ENCODE assay signal across 35 cellular contexts in the genomic region with DNA sequence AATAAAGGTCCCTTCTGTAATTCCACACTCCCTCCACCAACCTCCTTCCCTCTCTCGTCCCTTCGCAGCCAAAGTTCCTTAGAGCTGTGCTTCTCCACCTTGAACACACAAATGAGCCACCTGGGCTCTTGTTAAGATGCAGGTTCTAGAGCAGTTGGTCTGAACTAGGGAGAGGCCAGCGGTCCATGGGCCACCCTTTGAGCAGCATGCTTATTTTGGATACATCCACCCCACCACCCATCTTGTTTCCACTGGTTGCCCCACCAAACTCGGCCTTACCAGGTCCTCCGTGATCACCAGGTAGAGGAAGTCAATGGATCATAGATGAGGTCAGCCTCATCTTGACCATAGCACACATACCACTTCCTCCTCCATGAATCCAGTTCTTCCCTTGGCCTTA. TPM values are rescaled to one million over a fixed set of nuclear protein-coding genes. Genes with fewer than 3 reads are reported as not detected.
"Had no signal": no experiment of that assay in that cellular context is flagged by ENCODE, and none has a peak within 500 bp of the region (broad histone marks: within the 10 kb centered on the region; RNA-seq: fewer than 3 reads in every experiment).

No MANE protein-coding gene starts in this region.

- H3K36me3 ChIP-seq: brain microvascular endothelial cell, esophagus squamous epithelium, gastroesophageal sphincter had no signal

- H3K9me3 Mint-ChIP-seq: activated CD4-positive, alpha-beta memory T cell treated with anti-CD3 and anti-CD28 coated beads for 36 hours; activated CD4-positive, alpha-beta T cell treated with anti-CD3 and anti-CD28 coated beads, Interleukin-2, amount 10 ng/mL, durations not matched to agents 24 days and 14 days; activated T-cell treated with anti-CD3 and anti-CD28 coated beads, Interleukin-2, amount 50 U/mL, for 4 hours; activated T-helper 17 cell treated with anti-CD3 and anti-CD28 coated beads, Interleukin-2, amount 50 U/mL, for 72 hours; effector memory CD8-positive, alpha-beta T cell had no signal

- H3K9me3 ChIP-seq: esophagus squamous epithelium, gastroesophageal sphincter had no signal

- H3K4me1 Mint-ChIP-seq: activated CD4-positive, alpha-beta T cell treated with anti-CD3 and anti-CD28 coated beads for 36 hours; activated CD4-positive, alpha-beta T cell treated with anti-CD3 and anti-CD28 coated beads, Interleukin-2, amount 10 ng/mL, durations not matched to agents 24 days and 14 days; activated T-helper 17 cell treated with anti-CD3 and anti-CD28 coated beads, Interleukin-2, amount 50 U/mL, for 72 hours had no signal

- H3K4me1 ChIP-seq: esophagus squamous epithelium, gastroesophageal sphincter had no signal

- H3K4me3 Mint-ChIP-seq: activated CD4-positive, alpha-beta memory T cell treated with anti-CD3 and anti-CD28 coated beads for 36 hours; activated CD4-positive, alpha-beta T cell treated with anti-CD3 and anti-CD28 coated beads for 36 hours; activated CD4-positive, alpha-beta T cell treated with anti-CD3 and anti-CD28 coated beads, Interleukin-2, amount 10 ng/mL, durations not matched to agents 24 days and 14 days; activated CD8-positive, alpha-beta T cell treated with anti-CD3 and anti-CD28 coated beads, Interleukin-2, amount 10 ng/mL, durations not matched to agents 7 days and 5 days; activated naive CD8-positive, alpha-beta T cell; activated T-cell treated with anti-CD3 and anti-CD28 coated beads, Interleukin-2, amount 50 U/mL, for 4 hours; activated T-helper 17 cell treated with anti-CD3 and anti-CD28 coated beads, Interleukin-2, amount 50 U/mL, for 72 hours; effector memory CD8-positive, alpha-beta T cell had no signal

- H3K27me3 ChIP-seq: brain microvascular endothelial cell had no signal

- ATAC-seq: activated CD4-positive, alpha-beta T cell treated with anti-CD3 and anti-CD28 coated beads for 36 hours; activated CD8-positive, alpha-beta T cell treated with anti-CD3 and anti-CD28 coated beads, Interleukin-2, amount 10 ng/mL, durations not matched to agents 7 days and 5 days; activated T-cell treated with anti-CD3 and anti-CD28 coated beads, Interleukin-2, amount 50 U/mL, for 4 hours; activated T-helper 17 cell treated with anti-CD3 and anti-CD28 coated beads, Interleukin-2, amount 50 U/mL, for 72 hours; effector memory CD8-positive, alpha-beta T cell; gastroesophageal sphincter had no signal

- H3K27ac ChIP-seq: brain microvascular endothelial cell, epithelial cell of prostate, esophagus squamous epithelium, gastroesophageal sphincter had no signal

- H3K4me3 ChIP-seq: esophagus squamous epithelium, gastroesophageal sphincter had no signal

- H3K27ac Mint-ChIP-seq: activated CD4-positive, alpha-beta memory T cell treated with anti-CD3 and anti-CD28 coated beads for 36 hours; activated CD4-positive, alpha-beta T cell treated with anti-CD3 and anti-CD28 coated beads for 36 hours; activated CD4-positive, alpha-beta T cell treated with anti-CD3 and anti-CD28 coated beads, Interleukin-2, amount 10 ng/mL, durations not matched to agents 24 days and 14 days; activated CD8-positive, alpha-beta T cell treated with anti-CD3 and anti-CD28 coated beads, Interleukin-2, amount 10 ng/mL, durations not matched to agents 7 days and 5 days; activated naive CD8-positive, alpha-beta T cell; activated T-helper 17 cell treated with anti-CD3 and anti-CD28 coated beads, Interleukin-2, amount 50 U/mL, for 72 hours; effector memory CD8-positive, alpha-beta T cell had no signal

- H3K36me3 Mint-ChIP-seq: activated CD4-positive, alpha-beta memory T cell treated with anti-CD3 and anti-CD28 coated beads for 36 hours; activated naive CD8-positive, alpha-beta T cell had no signal

- DNase-seq: activated CD4-positive, alpha-beta memory T cell treated with anti-CD3 and anti-CD28 coated beads for 36 hours; activated CD4-positive, alpha-beta T cell treated with anti-CD3 and anti-CD28 coated beads for 36 hours; activated CD4-positive, alpha-beta T cell treated with anti-CD3 and anti-CD28 coated beads, Interleukin-2, amount 10 ng/mL, durations not matched to agents 24 days and 14 days; activated CD4-positive, CD25-positive, alpha-beta regulatory T cell; activated CD4-positive, CD25-positive, alpha-beta regulatory T cell treated with anti-CD3 and anti-CD28 coated beads, Interleukin-2, amount 50 U/mL, for 72 hours; activated CD8-positive, alpha-beta T cell treated with anti-CD3 and anti-CD28 coated beads, Interleukin-2, amount 10 ng/mL, durations not matched to agents 7 days and 5 days; activated effector memory CD4-positive, alpha-beta T cell treated with Interleukin-2 at 50 U/mL for 16 hours; activated gamma-delta T cell treated with Interleukin-2 at 50 U/mL for 16 hours; activated naive CD4-positive, alpha-beta T cell treated with anti-CD3 and anti-CD28 coated beads, Interleukin-2, amount 50 U/mL, for 16 hours; activated naive CD4-positive, alpha-beta T cell treated with Interleukin-2 at 50 U/mL for 16 hours; activated T-cell treated with anti-CD3 and anti-CD28 coated beads, Interleukin-2, amount 50 U/mL, for 4 hours; amniotic stem cell; anterior cingulate cortex; brain microvascular endothelial cell; caudate nucleus; cortex of kidney; dermis blood vessel endothelial cell; effector CD4-positive, alpha-beta T cell; effector memory CD8-positive, alpha-beta T cell; esophagus squamous epithelium; foreskin melanocyte; T-helper 2 cell had no signal

- H3K27me3 Mint-ChIP-seq: activated CD4-positive, alpha-beta T cell treated with anti-CD3 and anti-CD28 coated beads for 36 hours had no signal

RNA-seq across cellular contexts. Expression of gene BPIFA2, which starts 7.3 kb away (rescaled TPM):
- total RNA-seq: activated CD4-positive, alpha-beta memory T cell treated with anti-CD3 and anti-CD28 coated beads for 36 hours; activated CD4-positive, alpha-beta T cell treated with anti-CD3 and anti-CD28 coated beads for 36 hours; activated CD4-positive, alpha-beta T cell treated with anti-CD3 and anti-CD28 coated beads, Interleukin-2, amount 10 ng/mL, durations not matched to agents 24 days and 14 days; activated CD8-positive, alpha-beta memory T cell treated with anti-CD3 and anti-CD28 coated beads for 36 hours; activated CD8-positive, alpha-beta T cell treated with anti-CD3 and anti-CD28 coated beads, Interleukin-2, amount 10 ng/mL, durations not matched to agents 7 days and 5 days; activated T-cell treated with anti-CD3 and anti-CD28 coated beads, Interleukin-2, amount 50 U/mL, for 4 hours; activated T-helper 17 cell treated with anti-CD3 and anti-CD28 coated beads, Interleukin-2, amount 50 U/mL, for 72 hours; astrocyte; bronchial epithelial cell; chondrocyte; dermis blood vessel endothelial cell; endothelial cell of umbilical vein; esophagus squamous epithelium; fibroblast of lung; fibroblast of villous mesenchyme; glomerular endothelial cell; T-helper 1 cell treated with Interleukin-12 subunit alpha and Interleukin-12 subunit beta and Interleukin-4 antibody, amounts not matched to agents 30 ng/mL and 1 ng/mL, for 36 hours had no signal

RNA-seq across cellular contexts. Expression of gene BPIFA3, which starts 56.5 kb away (rescaled TPM):
- total RNA-seq: activated CD4-positive, alpha-beta memory T cell treated with anti-CD3 and anti-CD28 coated beads for 36 hours; activated CD4-positive, alpha-beta T cell treated with anti-CD3 and anti-CD28 coated beads for 36 hours; activated CD4-positive, alpha-beta T cell treated with anti-CD3 and anti-CD28 coated beads, Interleukin-2, amount 10 ng/mL, durations not matched to agents 24 days and 14 days; activated CD8-positive, alpha-beta memory T cell treated with anti-CD3 and anti-CD28 coated beads for 36 hours; activated CD8-positive, alpha-beta T cell treated with anti-CD3 and anti-CD28 coated beads, Interleukin-2, amount 10 ng/mL, durations not matched to agents 7 days and 5 days; activated T-cell treated with anti-CD3 and anti-CD28 coated beads, Interleukin-2, amount 50 U/mL, for 4 hours; activated T-helper 17 cell treated with anti-CD3 and anti-CD28 coated beads, Interleukin-2, amount 50 U/mL, for 72 hours; astrocyte; bronchial epithelial cell; chondrocyte; dermis blood vessel endothelial cell; endothelial cell of umbilical vein; esophagus squamous epithelium; fibroblast of lung; fibroblast of villous mesenchyme; gastroesophageal sphincter; glomerular endothelial cell; T-helper 1 cell treated with Interleukin-12 subunit alpha and Interleukin-12 subunit beta and Interleukin-4 antibody, amounts not matched to agents 30 ng/mL and 1 ng/mL, for 36 hours had no signal
